Comparison of ENCODE assay signal across 26 cellular contexts in genomic region chr7:98434087-98434486, GRCh38.
"Had no signal": no experiment of that assay in that cellular context is flagged by ENCODE, and none has a peak within 500 bp of the region (broad histone marks: within the 10 kb centered on the region; RNA-seq: fewer than 3 reads in every experiment).

No MANE protein-coding gene starts in this region.

- FAIRE-seq: astrocyte, colon had no signal

- DNase-seq: activated CD4-positive, alpha-beta memory T cell treated with anti-CD3 and anti-CD28 coated beads, Interleukin-2, amount 10 ng/mL, durations not matched to agents 7 days and 5 days; activated CD4-positive, alpha-beta T cell treated with anti-CD3 and anti-CD28 coated beads for 1 hour; activated CD4-positive, alpha-beta T cell treated with anti-CD3 and anti-CD28 coated beads for 36 hours; activated CD4-positive, alpha-beta T cell treated with anti-CD3 and anti-CD28 coated beads for 48 hours; activated CD4-positive, alpha-beta T cell treated with anti-CD3 and anti-CD28 coated beads, Interleukin-2, amount 10 ng/mL, durations not matched to agents 7 days and 5 days; activated CD4-positive, alpha-beta T cell treated with anti-CD3 and anti-CD28 coated beads, Interleukin-2, amount 50 U/mL, for 48 hours; activated CD8-positive, alpha-beta memory T cell treated with anti-CD3 and anti-CD28 coated beads for 24 hours; activated CD8-positive, alpha-beta memory T cell treated with anti-CD3 and anti-CD28 coated beads, Interleukin-2, amount 10 ng/mL, durations not matched to agents 7 days and 5 days; activated CD8-positive, alpha-beta memory T cell treated with anti-CD3 and anti-CD28 coated beads, Interleukin-2, amount 50 U/mL, for 48 hours; activated CD8-positive, alpha-beta T cell treated with anti-CD3 and anti-CD28 coated beads, Interleukin-2, amount 10 ng/mL, durations not matched to agents 7 days and 5 days; activated gamma-delta T cell; activated naive CD4-positive, alpha-beta T cell treated with anti-CD3 and anti-CD28 coated beads, Interleukin-2, amount 10 ng/mL, durations not matched to agents 7 days and 5 days; activated naive CD4-positive, alpha-beta T cell treated with Interleukin-2 at 50 U/mL for 16 hours; activated T-cell treated with anti-CD3 and anti-CD28 coated beads, Interleukin-2, amount 50 U/mL, for 24 hours; activated T-cell treated with anti-CD3 and anti-CD28 coated beads, Interleukin-2, amount 50 U/mL, for 48 hours; amniotic stem cell; aorta; body of pancreas; brain microvascular endothelial cell; central memory CD4-positive, alpha-beta T cell; T-helper 17 cell; WERI-Rb-1 had no signal

- H3K36me3 ChIP-seq: adrenal gland, brain microvascular endothelial cell, breast epithelium, WERI-Rb-1 had no signal

- H3K9me3 ChIP-seq: adrenal gland, body of pancreas, breast epithelium had no signal

- H3K4me1 ChIP-seq: adrenal gland, body of pancreas, breast epithelium had no signal

- H3K4me3 ChIP-seq: adrenal gland, body of pancreas, breast epithelium had no signal

- H3K27ac ChIP-seq: adrenal gland, body of pancreas, brain microvascular endothelial cell, breast epithelium, WERI-Rb-1 had no signal

- H3K27me3 ChIP-seq: adrenal gland, body of pancreas, brain microvascular endothelial cell, breast epithelium had no signal
